Comparison of ENCODE assay signal across 1 cellular context in the genomic region with DNA sequence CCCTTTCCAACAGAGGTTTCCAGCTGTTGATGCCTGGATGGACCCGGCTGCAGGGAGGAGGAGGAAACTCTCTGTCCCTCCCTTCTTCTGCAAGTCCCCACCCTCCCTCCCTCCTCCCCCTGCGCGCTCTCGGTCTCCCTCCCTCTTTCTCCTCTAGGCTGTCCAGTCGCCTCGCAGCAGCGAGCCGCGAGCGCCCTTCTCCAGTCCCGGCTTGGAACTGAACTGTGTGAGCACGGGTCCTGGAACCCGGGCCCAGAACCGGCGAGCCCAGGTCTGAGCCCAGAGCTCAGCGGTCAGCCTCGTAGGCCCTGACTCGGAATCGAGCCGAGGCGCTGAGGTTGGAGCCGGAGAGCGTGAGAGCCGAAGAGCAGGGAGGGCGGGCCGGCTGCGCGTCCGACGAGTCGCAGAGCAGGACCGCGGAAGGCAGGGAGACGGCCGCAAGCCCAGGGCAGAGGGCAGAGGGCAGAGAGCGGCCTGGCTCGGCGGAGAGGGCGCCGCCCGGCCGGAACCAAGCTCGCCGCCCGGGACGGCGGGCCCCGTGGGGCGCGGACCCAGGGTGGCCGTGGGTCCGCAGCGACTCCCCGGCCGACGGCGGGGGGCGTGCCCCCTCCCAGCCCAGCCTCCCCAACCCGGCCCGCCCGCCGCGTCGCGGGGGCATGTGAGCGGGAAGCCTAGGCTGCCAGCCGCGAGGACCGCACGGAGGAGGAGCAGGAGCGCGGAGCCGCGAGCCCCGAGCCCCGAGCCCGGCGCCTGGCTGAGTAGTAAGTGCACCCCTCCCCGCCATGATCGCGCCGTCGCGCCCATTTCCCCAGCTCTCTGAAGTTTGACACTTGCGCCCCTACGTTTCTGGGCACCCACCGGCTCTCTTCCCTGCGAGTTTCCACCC.
A peak's percentile ranks its signal among the peaks of the same experiment; 100 is the strongest.
TF ChIP-seq lines count a peak whose summit lies in the region.

TSS of gene SOX13 (plus strand) at position 165 of the 886 bp plus-strand sequence. CDS start 39,801 bp downstream, outside the sequence.

TF ChIP-seq in HepG2, 621 proteins besides CTCF, POLR2A, EP300 and RAD21 (continued from another document and continues in another):
- TF ChIP-seq AHDC1 (CRISPR knock-in tag; IDR thresholded peaks at IDR 0.05; ENCODE audit: borderline replicate concordance) (no peak), SMARCC2 (IDR thresholded peaks at IDR 0.05) (no peak), ZFP36L2 (CRISPR knock-in tag; IDR thresholded peaks at IDR 0.05) (no peak), ZZZ3 (CRISPR knock-in tag; IDR thresholded peaks at IDR 0.05; ENCODE audit: borderline replicate concordance) (no peak), GTF2F1 (IDR thresholded peaks at IDR 0.05; ENCODE audit: low read length) (no peak), TFE3 (CRISPR knock-in tag; IDR thresholded peaks at IDR 0.05) (0 out of 2 replicates have a peak, but pooled peaks have one; percentile 34), ZNF225 (CRISPR knock-in tag; IDR thresholded peaks at IDR 0.05) (peak; percentile 68), ZNF577 (CRISPR knock-in tag; IDR thresholded peaks at IDR 0.05; ENCODE audit: borderline replicate concordance, low read depth) (no peak), BCL6 (CRISPR knock-in tag; IDR thresholded peaks at IDR 0.05) (peak; percentile 68), ISX (CRISPR knock-in tag; conservative IDR thresholded peaks at IDR 0.05) (no peak), ZNF513 (CRISPR knock-in tag; conservative IDR thresholded peaks at IDR 0.05) (no peak), ZNF468 (CRISPR knock-in tag; IDR thresholded peaks at IDR 0.05) (no peak), RARA (CRISPR knock-in tag; IDR thresholded peaks at IDR 0.05) (peak; percentile 55), ISL2 (CRISPR knock-in tag; IDR thresholded peaks at IDR 0.05) (no peak; the same call in 1 of the 2 replicates), ZNF746 (CRISPR knock-in tag; IDR thresholded peaks at IDR 0.05) (peak; percentile 97), ZNF501 (CRISPR knock-in tag; IDR thresholded peaks at IDR 0.05) (peak; percentile 40), ASH2L (IDR thresholded peaks at IDR 0.05; ENCODE audit: insufficient read length, low read depth, low read length) (peak; percentile 34), HBP1 (CRISPR knock-in tag; IDR thresholded peaks at IDR 0.05; ENCODE audit: low read depth) (peak; percentile 80; the same call in 1 of the 2 replicates), PLRG1 (conservative IDR thresholded peaks at IDR 0.05) (no peak), ZNF556 (CRISPR knock-in tag; IDR thresholded peaks at IDR 0.05; ENCODE audit: borderline replicate concordance) (peak; percentile 89), FOXA1 (IDR thresholded peaks at IDR 0.05) (no peak), FOXA1 (CRISPR knock-in tag; IDR thresholded peaks at IDR 0.05) (no peak), NFYB (CRISPR knock-in tag; IDR thresholded peaks at IDR 0.05) (peak; percentile 27; the same call in 1 of the 2 replicates), ZNF12 (CRISPR knock-in tag; IDR thresholded peaks at IDR 0.05) (peak; percentile 59; the same call in 1 of the 2 replicates), ZNF382 (CRISPR knock-in tag; IDR thresholded peaks at IDR 0.05; ENCODE audit: borderline replicate concordance) (no peak), ZNF850 (CRISPR knock-in tag; conservative IDR thresholded peaks at IDR 0.05) (no peak), HOXA9 (CRISPR knock-in tag; IDR thresholded peaks at IDR 0.05; ENCODE audit: borderline replicate concordance) (no peak), MEIS1 (CRISPR knock-in tag; IDR thresholded peaks at IDR 0.05; ENCODE audit: borderline replicate concordance) (no peak), PREB (CRISPR knock-in tag; IDR thresholded peaks at IDR 0.05) (no peak), NFIB (CRISPR knock-in tag; IDR thresholded peaks at IDR 0.05; ENCODE audit: borderline replicate concordance) (no peak), NFKBIZ (CRISPR knock-in tag; IDR thresholded peaks at IDR 0.05) (no peak), SCMH1 (CRISPR knock-in tag; IDR thresholded peaks at IDR 0.05; ENCODE audit: borderline replicate concordance) (no peak), RXRB (CRISPR knock-in tag; IDR thresholded peaks at IDR 0.05; ENCODE audit: borderline replicate concordance) (peak; percentile 58; the same call in 1 of the 2 replicates), BCLAF1 (IDR thresholded peaks at IDR 0.05) (no peak), ZNF430 (CRISPR knock-in tag; IDR thresholded peaks at IDR 0.05) (peak; percentile 84)
- TF ChIP-seq, protein P1, sequence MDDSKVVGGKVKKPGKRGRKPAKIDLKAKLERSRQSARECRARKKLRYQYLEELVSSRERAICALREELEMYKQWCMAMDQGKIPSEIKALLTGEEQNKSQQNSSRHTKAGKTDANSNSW (CRISPR knock-in tag; IDR thresholded peaks at IDR 0.05; ENCODE audit: borderline replicate concordance): peak; percentile 60; the same call in 1 of the 2 replicates
